ENCODE assay signal across 18 cellular contexts in the genomic region with DNA sequence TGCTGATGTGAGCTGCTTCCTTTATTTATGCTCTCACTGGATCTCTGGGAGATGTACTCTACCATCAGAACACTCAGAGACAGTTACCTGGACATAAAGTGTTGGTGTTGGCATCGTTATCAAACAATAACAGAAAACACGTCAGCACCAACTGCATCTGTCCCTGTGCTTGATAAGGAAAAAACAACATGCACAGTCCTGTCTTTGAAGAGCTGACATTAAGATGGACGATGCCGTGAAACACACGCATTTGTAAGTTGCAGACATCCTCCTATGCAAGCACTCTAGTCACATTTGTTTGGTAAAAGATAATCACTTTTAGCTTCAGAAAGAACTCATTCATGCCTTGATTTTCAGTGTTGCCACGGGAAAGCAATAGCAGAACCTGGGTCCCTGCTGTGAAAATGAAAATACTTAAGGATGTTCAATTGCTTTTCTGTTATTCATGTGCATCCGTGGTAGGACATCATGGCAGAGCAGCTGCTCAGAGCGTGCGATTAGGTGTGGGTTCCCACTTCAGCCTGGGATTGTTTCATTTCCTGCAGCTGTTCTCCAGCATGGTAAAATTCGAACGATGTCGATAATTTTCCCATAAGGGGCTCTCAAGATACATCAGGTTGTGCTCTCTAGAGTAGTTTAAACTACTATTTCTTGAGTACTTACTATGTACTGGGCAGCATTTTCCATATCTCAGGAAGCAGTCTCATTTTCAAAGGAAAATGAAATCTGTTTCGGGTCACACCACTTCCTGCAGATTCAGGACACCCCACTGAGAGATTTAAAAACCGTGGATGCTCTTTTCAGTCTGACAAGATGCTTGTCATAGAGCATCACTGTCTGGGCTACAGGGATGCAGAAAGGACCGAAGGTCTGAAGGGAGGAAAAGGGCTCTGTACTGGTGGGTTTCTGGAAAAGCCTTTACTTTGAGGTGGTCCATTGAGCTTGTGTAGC.
DNase-seq lines count a peak whose midpoint lies in the region; ATAC-seq and TF ChIP-seq lines count a peak whose summit lies in the region.
"Had no signal": no experiment of that assay in that cellular context is flagged by ENCODE, and none has a peak within 500 bp of the region (broad histone marks: within the 10 kb centered on the region; RNA-seq: fewer than 3 reads in every experiment).

No MANE protein-coding gene starts in this region.

- peaks cover 3% of the 10 kb centered on the region for H3K9me3 Mint-ChIP-seq in CD4-positive, alpha-beta T cell

- no peak for TF ChIP-seq CTCF in CD4-positive, alpha-beta T cell (IDR thresholded peaks at IDR 0.05)
- TF ChIP-seq CTCF in dorsolateral prefrontal cortex (IDR thresholded peaks at IDR 0.05 in 54 of 56, conservative IDR thresholded peaks at IDR 0.05 in 2 of 56; ENCODE audit: low read depth in 1 of 56, partially characterized antibody in 56 of 56) (no peak), brain microvascular endothelial cell (IDR thresholded peaks at IDR 0.05; ENCODE audit: low read depth, low read length, missing control alignments) (no peak)

- peaks cover 71% of the 10 kb centered on the region for H3K4me1 Mint-ChIP-seq in CD4-positive, alpha-beta T cell (ENCODE audit: low read depth)

- peaks cover 8% of the 10 kb centered on the region for H3K36me3 Mint-ChIP-seq in CD4-positive, alpha-beta T cell (ENCODE audit: low read depth)

- no peak overlapping the region for H3K27ac ChIP-seq in CD4-positive, alpha-beta T cell (ENCODE audit: low read depth, low read length)
- H3K27ac ChIP-seq in dorsolateral prefrontal cortex (peak overlapping the region in 44 of 59 donors; percentile 3 to 71 (median 36)), brain microvascular endothelial cell (no peak overlapping the region)
- H3K27ac ChIP-seq: heart right ventricle, right atrium auricular region had no signal

- no peaks in the 10 kb centered on the region for H3K27me3 ChIP-seq in CD4-positive, alpha-beta T cell (ENCODE audit: control insufficient read depth, insufficient read depth, low read length)
- H3K27me3 ChIP-seq in dorsolateral prefrontal cortex (no peaks in the 10 kb centered on the region), brain microvascular endothelial cell (replicated peaks) (no peaks in the 10 kb centered on the region)
- H3K27me3 ChIP-seq: heart right ventricle, right atrium auricular region had no signal

- no peaks in the 10 kb centered on the region for H3K36me3 ChIP-seq in brain microvascular endothelial cell (replicated peaks)
- H3K36me3 ChIP-seq: heart right ventricle, right atrium auricular region had no signal

- POLR2A ChIA-PET in CD4-positive, alpha-beta T cell (lab: Charles Lee), result interaction anchor here (0.6 to 0.9 kb wide), 3 partner anchors 8 to 15 kb away, joined by 3 to 5 read pairs (median 4); no protein-coding TSS in a partner anchor

- CTCF ChIA-PET in CD4-positive, alpha-beta T cell (lab: Charles Lee), result interaction anchor here (0.6 kb wide), 1 partner anchor 667 kb away, joined by 3 read pairs; no protein-coding TSS in a partner anchor

- peak overlapping the region; percentile 20 for H3K4me3 Mint-ChIP-seq in CD4-positive, alpha-beta T cell
- H3K4me3 Mint-ChIP-seq: activated CD8-positive, alpha-beta memory T cell treated with anti-CD3 and anti-CD28 coated beads, Interleukin-2, amount 10 ng/mL, durations not matched to agents 7 days and 5 days; WTC11 had no signal

- peak overlapping the region in 3 of 59 donors; percentile 13 to 27 (median 17) for H3K4me3 ChIP-seq in dorsolateral prefrontal cortex
- H3K4me3 ChIP-seq in brain microvascular endothelial cell (ENCODE audit: low read depth, low read length), result no peak overlapping the region
- H3K4me3 ChIP-seq: heart right ventricle, right atrium auricular region had no signal

- DNase-seq in CD4-positive, alpha-beta T cell, result no peak
- DNase-seq in NCI-H1092 treated with DMSO at 0.1 percent for 48 hours (lab: John Stamatoyannopoulos, UW) (peak; percentile 79), NCI-H748 (lab: John Stamatoyannopoulos, UW; ENCODE audit: unreplicated experiment) (peak; percentile 92), dorsolateral prefrontal cortex (no peak), brain microvascular endothelial cell (no peak)
- DNase-seq: activated CD8-positive, alpha-beta memory T cell treated with anti-CD3 and anti-CD28 coated beads, Interleukin-2, amount 10 ng/mL, durations not matched to agents 7 days and 5 days; AML-193; DMS 273 treated with DMSO at 0.1 percent for 48 hours; effector CD4-positive, alpha-beta T cell; heart right ventricle; substantia nigra; SW 1271 had no signal

- peak overlapping the region; percentile 96 for H3K27ac Mint-ChIP-seq in CD4-positive, alpha-beta T cell
- H3K27ac Mint-ChIP-seq: activated CD8-positive, alpha-beta memory T cell treated with anti-CD3 and anti-CD28 coated beads, Interleukin-2, amount 10 ng/mL, durations not matched to agents 7 days and 5 days; WTC11 had no signal

- H3K27me3 Mint-ChIP-seq in CD4-positive, alpha-beta T cell, result no peaks in the 10 kb centered on the region
- H3K27me3 Mint-ChIP-seq: activated CD8-positive, alpha-beta memory T cell treated with anti-CD3 and anti-CD28 coated beads, Interleukin-2, amount 10 ng/mL, durations not matched to agents 7 days and 5 days had no signal

- no peak for ATAC-seq in CD4-positive, alpha-beta T cell (ENCODE audit: poor library complexity)
- ATAC-seq in GM18861 (IDR thresholded peaks at IDR 0.05; ENCODE audit: unreplicated experiment) (no peak), HG02970 (IDR thresholded peaks at IDR 0.05; ENCODE audit: low FRiP score, unreplicated experiment) (no peak), GM18909 (IDR thresholded peaks at IDR 0.05; ENCODE audit: poor library complexity, unreplicated experiment) (no peak)
- ATAC-seq: activated CD8-positive, alpha-beta memory T cell treated with anti-CD3 and anti-CD28 coated beads, Interleukin-2, amount 10 ng/mL, durations not matched to agents 7 days and 5 days; heart right ventricle; Panc1; WTC11 had no signal

- no peaks in the 10 kb centered on the region for H3K9me3 ChIP-seq in CD4-positive, alpha-beta T cell (ENCODE audit: control insufficient read depth, low read length)
- H3K9me3 ChIP-seq: right atrium auricular region had no signal

- intact Hi-C loops in CD4-positive, alpha-beta T cell (cut with DNase I, micrococcal nuclease), result no loop called here
- intact Hi-C loops in dorsolateral prefrontal cortex (cut with DNase I), result no loop called here

- in situ Hi-C loops in brain microvascular endothelial cell (cut with HindIII; ENCODE audit: low pct_ligation_motif_present, low sequenced_read_pairs), result no loop called here

Comparison
In these comparisons a context has a peak if more than half of its experiments do, and no peak if none do; other contexts are left out.
1. DNase-seq: peak in NCI-H1092 treated with DMSO at 0.1 percent for 48 hours (single experiment) and NCI-H748 (single experiment); none in CD4-positive, alpha-beta T cell (0 of 10), dorsolateral prefrontal cortex (0 of 10) and brain microvascular endothelial cell (single experiment).
2. H3K27ac ChIP-seq: peak in dorsolateral prefrontal cortex (44 of 59); none in CD4-positive, alpha-beta T cell (single experiment) and brain microvascular endothelial cell (single experiment).